ENCODE assay signal across 21 cellular contexts in the genomic region with DNA sequence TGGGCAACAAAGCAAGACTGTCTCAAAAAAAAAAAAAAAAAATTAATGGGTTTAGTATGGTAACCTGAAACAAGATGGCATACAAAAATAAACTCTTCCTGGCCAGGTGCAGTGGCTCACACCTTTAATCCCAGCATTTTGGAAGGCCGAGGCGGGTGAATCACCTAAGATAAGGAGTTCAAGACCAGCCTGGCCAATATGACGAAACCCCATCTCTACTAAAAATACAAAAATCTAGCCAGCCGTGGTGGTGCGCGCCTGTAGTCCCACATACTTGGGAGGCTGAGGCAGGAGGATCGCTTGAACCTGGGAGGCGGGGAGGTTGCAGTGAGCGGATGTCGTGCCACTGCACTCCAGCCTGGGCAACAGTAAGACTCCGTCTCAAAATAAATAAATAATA. TPM values are rescaled to one million over a fixed set of nuclear protein-coding genes. Genes with fewer than 3 reads are reported as not detected.
A peak's percentile ranks its signal among the peaks of the same experiment; 100 is the strongest.
DNase-seq lines count a peak whose midpoint lies in the region; ATAC-seq, FAIRE-seq and TF ChIP-seq lines count a peak whose summit lies in the region.
"Had no signal": no experiment of that assay in that cellular context is flagged by ENCODE, and none has a peak within 500 bp of the region (broad histone marks: within the 10 kb centered on the region; RNA-seq: fewer than 3 reads in every experiment).

No MANE protein-coding gene starts in this region.

- H3K4me3 ChIP-seq in HepG2 (replicated peaks in 1 of 3; ENCODE audit: insufficient read depth in 1 of 3, low read depth in 2 of 3, low read length in 3 of 3) (no peak overlapping the region), right lobe of liver (no peak overlapping the region), PC-9 (no peak overlapping the region), GM12878 (no peak overlapping the region), adrenal gland (no peak overlapping the region)
- H3K4me3 ChIP-seq: A549, BLaER1, HAP-1 had no signal

- H3K9me3 ChIP-seq in HepG2 (ENCODE audit: low read length) (no peaks in the 10 kb centered on the region), right lobe of liver (no peaks in the 10 kb centered on the region), PC-9 (ENCODE audit: insufficient read depth, low read depth) (no peaks in the 10 kb centered on the region), GM12878 (replicated peaks; ENCODE audit: control insufficient read depth, insufficient read depth, low read length) (peaks cover 2% of the 10 kb centered on the region; the same call in 1 of the 3 replicates), adrenal gland (replicated peaks in 1 of 3) (no peaks in the 10 kb centered on the region)
- H3K9me3 ChIP-seq: A549, BLaER1, Caco-2, HAP-1 had no signal

- BruUV-seq in HepG2 (replicated peaks; lab: Mats Ljungman, UMichigan) (no TSS peak), PC-9 (replicated peaks; lab: Mats Ljungman, UMichigan) (no TSS peak), GM12878 (replicated peaks; lab: Mats Ljungman, UMichigan) (TSS peak; percentile 3)

- TF ChIP-seq POLR2A in HepG2 (IDR thresholded peaks at IDR 0.05; ENCODE audit: insufficient read depth in 1 of 2, low read depth in 2 of 2, low read length in 2 of 2) (no peak), right lobe of liver (IDR thresholded peaks at IDR 0.05) (no peak), GM12878 (IDR thresholded peaks at IDR 0.05; ENCODE audit: low read depth, low read length) (no peak), adrenal gland (IDR thresholded peaks at IDR 0.05) (no peak)

- SMC1A ChIA-PET in GM12878 (lab: Charles Lee; ENCODE audit: uncharacterized antibody, unreplicated experiment) = interaction anchor here (0.9 kb wide), 1 partner anchor 21 kb away, joined by 3 read pairs; no protein-coding TSS in a partner anchor

- H3K4me2 ChIP-seq in HepG2 (ENCODE audit: low read depth, low read length) (no peak overlapping the region), PC-9 (no peak overlapping the region), GM12878 (ENCODE audit: control insufficient read depth, insufficient read depth) (no peak overlapping the region)
- H3K4me2 ChIP-seq: A549, BLaER1 had no signal

- WGBS in HepG2 (ENCODE audit: low lambda C conversion rate) = 97% methylated on average over 11 of the region's 11 CpGs
- WGBS in right lobe of liver (ENCODE audit: insufficient coverage, low coverage, low lambda C conversion rate, missing lambda C conversion rate) = 97% methylated on average over 6 of the region's 11 CpGs
- 97% methylated on average over 11 of the region's 11 CpGs for WGBS in GM12878 (ENCODE audit: insufficient coverage, insufficient replicate concordance, low lambda C conversion rate, missing lambda C conversion rate)
- WGBS in adrenal gland, 4 donors = 94 to 95% (median 94%) methylated on average over 11 of the region's 11 CpGs

- TF ChIP-seq CTCF in HepG2 (CRISPR knock-in tag; IDR thresholded peaks at IDR 0.05) (no peak), right lobe of liver (IDR thresholded peaks at IDR 0.05) (no peak), PC-9 (conservative IDR thresholded peaks at IDR 0.05) (no peak), GM12878 (IDR thresholded peaks at IDR 0.05 in 2 of 3, conservative IDR thresholded peaks at IDR 0.05 in 1 of 3; ENCODE audit: control insufficient read depth in 2 of 3, extremely low read depth in 1 of 3, insufficient read depth in 1 of 3, low read depth in 3 of 3, low read length in 3 of 3) (no peak), adrenal gland (IDR thresholded peaks at IDR 0.05) (no peak)

- H3K79me2 ChIP-seq in HepG2 (ENCODE audit: insufficient read depth, low read length) (peaks cover 3% of the 10 kb centered on the region), PC-9 (ENCODE audit: low read depth) (peaks cover 58% of the 10 kb centered on the region), GM12878 (ENCODE audit: control insufficient read depth, insufficient read depth, low read length) (peaks cover 2% of the 10 kb centered on the region; the same call in 1 of the 2 replicates)

- no peaks in the 10 kb centered on the region for H3K9me2 ChIP-seq in PC-9 (ENCODE audit: insufficient read depth)

- H3F3A ChIP-seq in PC-9 (ENCODE audit: insufficient read depth, low read depth) = peaks cover 49% of the 10 kb centered on the region

- CTCF ChIA-PET in HepG2 (lab: Yijun Ruan, JAX; ENCODE audit: low intra/inter-chr PET ratio, low total read pairs) = no interaction called here
- CTCF ChIA-PET in PC-9 (lab: Charles Lee) = no interaction called here
- CTCF ChIA-PET in GM12878 (lab: Yijun Ruan, JAX) = no interaction called here

- TF ChIP-seq EP300 in HepG2 (IDR thresholded peaks at IDR 0.05; ENCODE audit: low read depth in 2 of 2, low read length in 2 of 2) (no peak), HepG2 (CRISPR knock-in tag; IDR thresholded peaks at IDR 0.05; ENCODE audit: borderline replicate concordance) (no peak), GM12878 (IDR thresholded peaks at IDR 0.05; ENCODE audit: borderline replicate concordance in 1 of 2, control insufficient read depth in 1 of 2, low read depth in 2 of 2, low read length in 2 of 2) (no peak)

- no peak for DNase-seq in HepG2 (ENCODE audit: low spot score)
- no peak for DNase-seq in right lobe of liver
- no peak for DNase-seq in PC-9
- no peak for DNase-seq in GM12878 (ENCODE audit: low read depth, low spot score)
- no peak for DNase-seq in adrenal gland
- no peak for DNase-seq in head of caudate nucleus
- DNase-seq: 8988T; Caco-2; CD4-positive, CD25-positive, alpha-beta regulatory T cell; CD8-positive, alpha-beta T cell; DMS153; DND-41; GOT3; HFFc6 had no signal

- no peaks in the 10 kb centered on the region for H3K27me3 ChIP-seq in HepG2 (ENCODE audit: control insufficient read depth in 1 of 2, insufficient read depth in 2 of 2, low read length in 2 of 2)
- H3K27me3 ChIP-seq in right lobe of liver = no peaks in the 10 kb centered on the region
- no peaks in the 10 kb centered on the region for H3K27me3 ChIP-seq in PC-9 (ENCODE audit: insufficient read depth, low read depth)
- H3K27me3 ChIP-seq in GM12878 (replicated peaks in 1 of 2; ENCODE audit: control insufficient read depth in 2 of 2, insufficient read depth in 2 of 2, low read length in 1 of 2) = no peaks in the 10 kb centered on the region
- no peaks in the 10 kb centered on the region for H3K27me3 ChIP-seq in adrenal gland
- H3K27me3 ChIP-seq: BLaER1 had no signal

- H4K20me1 ChIP-seq in HepG2 (ENCODE audit: insufficient read depth, low read length) (no peaks in the 10 kb centered on the region), PC-9 (ENCODE audit: insufficient read depth) (peaks cover 35% of the 10 kb centered on the region), GM12878 (ENCODE audit: control insufficient read depth, insufficient read depth) (no peaks in the 10 kb centered on the region)

- intact Hi-C loops in HepG2 (cut with micrococcal nuclease; ENCODE audit: unreplicated experiment) = no loop called here
- intact Hi-C loops in right lobe of liver (cut with DNase I) = no loop called here
- intact Hi-C loops in PC-9 (cut with micrococcal nuclease; ENCODE audit: unreplicated experiment) = no loop called here
- intact Hi-C loops in GM12878 (cut with micrococcal nuclease; ENCODE audit: unreplicated experiment) = no loop called here
- intact Hi-C loops in adrenal gland (cut with DNase I) = no loop called here
- intact Hi-C loops in head of caudate nucleus (cut with DNase I) = no loop called here

- POLR2A ChIA-PET in HepG2 (lab: Yijun Ruan, JAX) (no interaction called here), PC-9 (lab: Charles Lee; ENCODE audit: unreplicated experiment) (no interaction called here), GM12878 (lab: Charles Lee) (interaction anchor here (1.2 kb wide), 1 partner anchor 57 kb away, joined by 5 read pairs; no protein-coding TSS in a partner anchor)

- in situ Hi-C loops in HepG2 (cut with HindIII; ENCODE audit: extremely low pct_ligation_motif_present, low pct_unique_long_range_greater_than_20kb) = no loop called here
- in situ Hi-C loops in GM12878 (cut with MboI) = no loop called here

- no peak for TF ChIP-seq RAD21 in HepG2 (CRISPR knock-in tag; IDR thresholded peaks at IDR 0.05)
- TF ChIP-seq RAD21 in GM12878 (IDR thresholded peaks at IDR 0.05; ENCODE audit: insufficient read depth, low read depth, low read length) = no peak

- H3K9ac ChIP-seq in HepG2 (ENCODE audit: insufficient read depth, low read depth, low read length) = no peak overlapping the region
- no peak overlapping the region for H3K9ac ChIP-seq in GM12878 (ENCODE audit: control insufficient read depth, insufficient read depth, low read length)
- H3K9ac ChIP-seq: BLaER1 had no signal

- ATAC-seq in HepG2 (no peak), right lobe of liver (no peak), GM12878 (no peak), GM18868 (IDR thresholded peaks at IDR 0.05; ENCODE audit: unreplicated experiment) (no peak)
- ATAC-seq: CD8-positive, alpha-beta T cell had no signal

- H3K27ac ChIP-seq in HepG2 (ENCODE audit: extremely low read length, insufficient read depth, low read length) (no peak overlapping the region), right lobe of liver (no peak overlapping the region), PC-9 (peak overlapping the region; percentile 61; the same call in 1 of the 2 replicates), GM12878 (ENCODE audit: control insufficient read depth, insufficient read depth) (no peak overlapping the region), adrenal gland (no peak overlapping the region)
- H3K27ac ChIP-seq: A549, BLaER1, C4-2B had no signal

- H3K4me1 ChIP-seq in HepG2 (ENCODE audit: insufficient read depth, low read length) = no peaks in the 10 kb centered on the region
- H3K4me1 ChIP-seq in right lobe of liver = peaks cover 0 to 13% (median 0%) of the 10 kb centered on the region in 4 donors
- H3K4me1 ChIP-seq in PC-9 (replicated peaks; ENCODE audit: insufficient read depth) = peaks cover 26% of the 10 kb centered on the region
- no peaks in the 10 kb centered on the region for H3K4me1 ChIP-seq in GM12878 (ENCODE audit: control insufficient read depth, insufficient read depth, low read length)
- peaks cover 0 to 13% of the 10 kb centered on the region in 2 donors for H3K4me1 ChIP-seq in adrenal gland (replicated peaks in 1 of 2)
- H3K4me1 ChIP-seq: BLaER1, Caco-2, HAP-1 had no signal

- FAIRE-seq in HepG2 (lab: Jason Lieb, UNC) (no peak), GM12878 (lab: Jason Lieb, UNC) (no peak)
- FAIRE-seq: A549, G401.6, H54 had no signal

- no peak overlapping the region for H2AFZ ChIP-seq in HepG2 (ENCODE audit: low read length)
- H2AFZ ChIP-seq in PC-9 = no peak overlapping the region
- no peak overlapping the region for H2AFZ ChIP-seq in GM12878 (ENCODE audit: control insufficient read depth, low read depth, low read length)

- RAD21 ChIA-PET in GM12878 (lab: Charles Lee; ENCODE audit: unreplicated experiment) = no interaction called here

- H3K36me3 ChIP-seq in HepG2 (replicated peaks in 1 of 2; ENCODE audit: control insufficient read depth in 1 of 2, insufficient read depth in 2 of 2, low read length in 2 of 2) = peaks cover 0 to 2% of the 10 kb centered on the region in 2 experiments; a peak in 2 of 5 replicates
- peaks cover 0 to 4% (median 3%) of the 10 kb centered on the region in 4 donors for H3K36me3 ChIP-seq in right lobe of liver
- peaks cover 10% of the 10 kb centered on the region; the same call in 1 of the 2 replicates for H3K36me3 ChIP-seq in PC-9 (ENCODE audit: low read depth)
- H3K36me3 ChIP-seq in GM12878 (ENCODE audit: control insufficient read depth in 2 of 2, insufficient read depth in 2 of 2, low read length in 1 of 2) = peaks cover 1 to 12% of the 10 kb centered on the region in 2 experiments; a peak in 2 of 4 replicates
- no peaks in the 10 kb centered on the region for H3K36me3 ChIP-seq in adrenal gland (replicated peaks in 1 of 2)

RNA-seq across cellular contexts. Expression of gene PAFAH1B1, which starts 55.7 kb away (rescaled TPM):
- 64.9 and 93.8 TPM in 2 replicates for total RNA-seq in HepG2 (2016; rRNA removed; fragmentation: Illumina TruSeq; extraction: Trizol)
- 25.0 and 28.0 TPM in 2 replicates for total RNA-seq in HepG2 (2016; cell fraction: cytosol; rRNA removed; fragmentation: Illumina TruSeq; extraction: Trizol; ENCODE audit: low read depth)
- total RNA-seq in HepG2 (2016; cell fraction: insoluble cytoplasmic fraction; rRNA removed; fragmentation: Illumina TruSeq; extraction: Trizol) = 64.0 and 82.0 TPM in 2 replicates
- total RNA-seq in HepG2 (2016; cell fraction: membrane; rRNA removed; fragmentation: Illumina TruSeq; extraction: Trizol) = 28.1 and 42.3 TPM in 2 replicates
- total RNA-seq in HepG2 (2016; cell fraction: nucleus; rRNA removed; fragmentation: Illumina TruSeq; extraction: Trizol) = 32.7 and 40.0 TPM in 2 replicates
- polyA plus RNA-seq in HepG2 (2011; rRNA removed) = 35.9 and 46.0 TPM in 2 replicates
- 20.0 and 28.0 TPM in 2 replicates for polyA plus RNA-seq in HepG2 (2011; cell fraction: cytosol; rRNA removed)
- 20.1 and 28.1 TPM in 2 replicates for polyA plus RNA-seq in HepG2 (2011; cell fraction: nucleus; rRNA removed)
- 59.7 and 61.2 TPM in 2 replicates for polyA plus RNA-seq in HepG2 (2012)
- 15.1 and 21.5 TPM in 2 replicates for polyA plus RNA-seq in HepG2 (2016; cell fraction: cytosol; fragmentation: Illumina TruSeq; extraction: Trizol; ENCODE audit: low read depth)
- polyA plus RNA-seq in HepG2 (2016; cell fraction: insoluble cytoplasmic fraction; fragmentation: Illumina TruSeq; extraction: Trizol; ENCODE audit: low read depth) = 80.8 and 92.4 TPM in 2 replicates
- polyA plus RNA-seq in HepG2 (2016; cell fraction: membrane; fragmentation: Illumina TruSeq; extraction: Trizol; ENCODE audit: low read depth) = 21.9 and 31.1 TPM in 2 replicates
- 58.0 and 61.2 TPM in 2 replicates for polyA plus RNA-seq in HepG2 (2016; cell fraction: nucleus; fragmentation: Illumina TruSeq; extraction: Trizol; ENCODE audit: insufficient read depth, low read depth)
- 45.1 and 73.6 TPM in 2 replicates for polyA minus RNA-seq in HepG2 (2011; rRNA and poly(A)+ RNA removed; ENCODE audit: low replicate concordance)
- 28.9 and 44.8 TPM in 2 replicates for polyA minus RNA-seq in HepG2 (2011; cell fraction: cytosol; rRNA and poly(A)+ RNA removed)
- polyA minus RNA-seq in HepG2 (2011; cell fraction: nucleus; rRNA and poly(A)+ RNA removed) = 38.7 and 39.8 TPM in 2 replicates
- 10 to 100 TPM; 32.6 to 69.9 (median 42.2) TPM for total RNA-seq in right lobe of liver
- 152 and 159 TPM in 2 replicates for total RNA-seq in PC-9 (2021)
- 307 and 312 TPM in 2 replicates for total RNA-seq in GM12878 (2013; cell fraction: nucleolus; rRNA removed)
- 28.9 and 30.1 TPM in 2 replicates for total RNA-seq in GM12878 (2014; rRNA removed)
- total RNA-seq in GM12878 (2014; rRNA removed; fragmentation: Illumina TruSeq; extraction: Trizol) = 64.1 and 66.1 TPM in 2 replicates
- 94.4 and 96.8 TPM in 2 replicates for total RNA-seq in GM12878 (2021)
- polyA plus RNA-seq in GM12878 (2011; ENCODE audit: low read depth) = 74.9 TPM
- polyA plus RNA-seq in GM12878 (2011; rRNA removed) = 107 and 117 TPM in 2 replicates
- polyA plus RNA-seq in GM12878 (2011; cell fraction: cytosol; rRNA removed) = 43.3 and 60.4 TPM in 2 replicates
- 75.1 and 78.2 TPM in 2 replicates for polyA plus RNA-seq in GM12878 (2011; cell fraction: nucleus; rRNA removed)
- 87.4 and 107 TPM in 2 replicates for polyA plus RNA-seq in GM12878 (2012)
- 61.2 and 87.3 TPM in 2 replicates for polyA plus RNA-seq in GM12878 (2014; fragmentation: Illumina TruSeq; extraction: Trizol)
- 10 to 100 TPM; 32.6 to 41.0 TPM for polyA plus RNA-seq in GM12878 (2014; fragmentation: Nextera tagmentation; extraction: Ambion mirVana)
- 47.6 and 48.8 TPM in 2 replicates for polyA plus RNA-seq in GM12878 (2014; rRNA removed)
- 10 to 100 TPM; 47.9 to 49.4 TPM for polyA plus RNA-seq in GM12878 (2016; fragmentation: Nextera tagmentation; extraction: Ambion mirVana)
- 43.1 and 89.2 TPM in 2 replicates for polyA minus RNA-seq in GM12878 (2011; rRNA and poly(A)+ RNA removed)
- polyA minus RNA-seq in GM12878 (2011; cell fraction: cytosol; rRNA and poly(A)+ RNA removed) = 34.1 and 43.7 TPM in 2 replicates
- polyA minus RNA-seq in GM12878 (2011; cell fraction: nucleus; rRNA and poly(A)+ RNA removed) = 19.5 and 24.9 TPM in 2 replicates
- total RNA-seq in adrenal gland = 100 to 1,000 TPM in 4 of 8 donors, 10 to 100 TPM in 4; 61.7 to 166 (median 106) TPM
- polyA plus RNA-seq in adrenal gland = 100 to 1,000 TPM in 1 of 3 donors, 10 to 100 TPM in 2; 42.4 to 135 (median 50.8) TPM
